In the genomic region with DNA sequence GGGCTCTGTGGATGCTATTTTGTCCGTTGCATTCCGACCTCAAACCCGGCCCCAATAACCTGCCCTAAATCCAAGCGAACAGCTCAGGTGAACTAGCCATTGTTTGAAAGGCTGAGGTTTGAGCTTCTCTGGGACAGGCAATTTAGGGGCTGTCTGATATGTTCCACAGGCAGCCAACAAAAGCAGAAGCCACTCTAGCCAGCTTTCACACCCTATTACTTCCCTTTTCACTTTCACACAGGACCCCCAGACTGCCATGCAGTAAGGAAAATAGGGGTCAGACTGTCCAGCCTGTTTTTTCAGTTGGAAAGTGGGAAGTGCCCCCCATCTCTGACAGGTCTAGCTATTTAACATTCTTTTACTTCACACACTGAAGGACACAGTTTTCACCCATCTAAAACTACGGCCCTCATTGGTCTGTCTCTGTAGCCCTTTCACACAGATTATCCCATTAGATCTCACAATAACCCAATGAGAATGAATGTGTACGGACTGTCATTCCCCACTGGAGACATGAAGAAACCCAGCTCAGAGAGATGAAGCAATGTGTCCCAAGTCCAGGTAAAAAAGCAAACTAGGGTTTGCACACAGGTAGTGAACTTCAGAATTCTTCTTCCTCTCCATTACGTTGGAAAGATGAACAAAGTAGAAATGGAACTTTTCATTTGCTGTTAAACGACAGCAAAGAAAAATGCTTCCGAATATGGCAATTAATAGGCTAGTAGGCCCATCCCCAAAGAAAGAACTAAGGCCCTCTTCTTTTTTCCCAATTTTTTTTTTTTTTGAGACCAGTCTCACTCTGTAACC, we compare ENCODE assay signal across 11 cellular contexts. TPM values are rescaled to one million over a fixed set of nuclear protein-coding genes. Genes with fewer than 3 reads are reported as not detected.
A peak's percentile ranks its signal among the peaks of the same experiment; 100 is the strongest.
DNase-seq lines count a peak whose midpoint lies in the region; ATAC-seq, FAIRE-seq and TF ChIP-seq lines count a peak whose summit lies in the region.
"Had no signal": no experiment of that assay in that cellular context is flagged by ENCODE, and none has a peak within 500 bp of the region (broad histone marks: within the 10 kb centered on the region; RNA-seq: fewer than 3 reads in every experiment).

No MANE protein-coding gene starts in this region.

- peaks cover 78% of the 10 kb centered on the region for H3K79me2 ChIP-seq in Karpas-422 (ENCODE audit: low read length)
- H3K79me2 ChIP-seq in GM12878 (ENCODE audit: control insufficient read depth, insufficient read depth, low read length) = peaks cover 77% of the 10 kb centered on the region

- no peak for TF ChIP-seq POLR2A in GM12878 (IDR thresholded peaks at IDR 0.05; ENCODE audit: low read depth, low read length)
- no peak for TF ChIP-seq POLR2A in prostate gland (IDR thresholded peaks at IDR 0.05)

- CTCF ChIA-PET in Caco-2 (lab: Charles Lee) = interaction anchor here (0.7 to 0.9 kb wide), 2 partner anchors 51 to 368 kb away, joined by 3 to 4 read pairs; no protein-coding TSS in a partner anchor
- CTCF ChIA-PET in GM12878 (lab: Yijun Ruan, JAX) = interaction anchor here (0.8 to 1.7 kb wide), 8 partner anchors 9 to 48 kb away, joined by 3 to 8 read pairs (median 4); no protein-coding TSS in a partner anchor

- DNase-seq in Caco-2 (no peak), Karpas-422 (peak; percentile 80), GM12878 (ENCODE audit: low read depth, low spot score) (no peak), prostate gland (ENCODE audit: low spot score) (no peak), NCI-H1694 (lab: John Stamatoyannopoulos, UW) (no peak)
- DNase-seq in natural killer cell treated with Interleukin-12 subunit alpha and Interleukin-12 subunit beta and Interleukin-15 and Interleukin-18, amount 100 ng/mL, for 72 hours (ENCODE audit: low spot score) = no peak
- DNase-seq in stimulated activated CD4-positive, alpha-beta T cell treated with anti-CD3 and anti-CD28 coated beads, Interleukin-2, amount 100 ng/mL, for 24 hours = no peak
- DNase-seq: NCI-H1436 treated with DMSO at 0.1 percent for 48 hours had no signal

- 2% methylated on average over 9 of the region's 9 CpGs for WGBS in GM12878 (ENCODE audit: insufficient coverage, insufficient replicate concordance, low lambda C conversion rate, missing lambda C conversion rate)
- 79% methylated on average over 9 of the region's 9 CpGs for WGBS in prostate gland

- peaks cover 60% of the 10 kb centered on the region for H3K36me3 Mint-ChIP-seq in Caco-2 (ENCODE audit: insufficient read depth, unreplicated experiment)
- H3K36me3 Mint-ChIP-seq in natural killer cell treated with Interleukin-12 subunit alpha and Interleukin-12 subunit beta and Interleukin-15 and Interleukin-18, amount 100 ng/mL, for 72 hours = peaks cover 10% of the 10 kb centered on the region

- POLR2A ChIA-PET in Caco-2 (lab: Charles Lee) (no interaction called here), GM12878 (lab: Charles Lee) (interaction anchor here (0.6 to 4.2 kb wide), 12 partner anchors 9 to 189 kb away, joined by 3 to 25 read pairs (median 5); a partner anchor contains a TSS)

- BruUV-seq in Caco-2 (replicated peaks; lab: Mats Ljungman, UMichigan) = TSS peak; percentile 10
- BruUV-seq in GM12878 (replicated peaks; lab: Mats Ljungman, UMichigan) = TSS peak; percentile 57

- no peaks in the 10 kb centered on the region for H3K27me3 ChIP-seq in Caco-2 (replicated peaks; ENCODE audit: control insufficient read depth, insufficient read depth, low read length)
- no peaks in the 10 kb centered on the region for H3K27me3 ChIP-seq in Karpas-422 (ENCODE audit: low read length)
- no peaks in the 10 kb centered on the region for H3K27me3 ChIP-seq in GM12878 (replicated peaks in 1 of 2; ENCODE audit: control insufficient read depth in 2 of 2, insufficient read depth in 2 of 2, low read length in 1 of 2)
- no peaks in the 10 kb centered on the region for H3K27me3 ChIP-seq in prostate gland (replicated peaks; ENCODE audit: insufficient read depth)

- TF ChIP-seq EP300 in GM12878 (IDR thresholded peaks at IDR 0.05; ENCODE audit: borderline replicate concordance in 1 of 2, control insufficient read depth in 1 of 2, low read depth in 2 of 2, low read length in 2 of 2) = no peak

- peaks cover 49% of the 10 kb centered on the region for H3K4me1 ChIP-seq in Caco-2
- H3K4me1 ChIP-seq in Karpas-422 (ENCODE audit: low read length) = peaks cover 77% of the 10 kb centered on the region
- H3K4me1 ChIP-seq in GM12878 (ENCODE audit: control insufficient read depth, insufficient read depth, low read length) = peaks cover 33% of the 10 kb centered on the region
- H3K4me1 ChIP-seq in prostate gland (replicated peaks) = no peaks in the 10 kb centered on the region

- no peak for FAIRE-seq in GM12878 (lab: Jason Lieb, UNC)
- FAIRE-seq: colon, TTC549 had no signal

- H3K36me3 ChIP-seq in Caco-2 (ENCODE audit: control insufficient read depth, insufficient read depth, low read length) (peaks cover 1% of the 10 kb centered on the region), Karpas-422 (ENCODE audit: insufficient read depth, low read length) (peaks cover 25% of the 10 kb centered on the region), GM12878 (ENCODE audit: control insufficient read depth in 2 of 2, insufficient read depth in 2 of 2, low read length in 1 of 2) (peaks cover 5 to 6% of the 10 kb centered on the region in 2 experiments; a peak in 3 of 4 replicates), prostate gland (no peaks in the 10 kb centered on the region)

- peaks cover 29% of the 10 kb centered on the region for H3K4me1 Mint-ChIP-seq in Caco-2 (ENCODE audit: low read depth, unreplicated experiment)
- H3K4me1 Mint-ChIP-seq in natural killer cell treated with Interleukin-12 subunit alpha and Interleukin-12 subunit beta and Interleukin-15 and Interleukin-18, amount 100 ng/mL, for 72 hours (ENCODE audit: low read depth in 2 of 2) = peaks cover 55 to 67% of the 10 kb centered on the region in 2 donors

- H3K9me3 Mint-ChIP-seq in Caco-2 (ENCODE audit: unreplicated experiment) = no peaks in the 10 kb centered on the region
- no peaks in the 10 kb centered on the region for H3K9me3 Mint-ChIP-seq in natural killer cell treated with Interleukin-12 subunit alpha and Interleukin-12 subunit beta and Interleukin-15 and Interleukin-18, amount 100 ng/mL, for 72 hours

- peak overlapping the region; percentile 91 for H3K4me3 Mint-ChIP-seq in Caco-2 (ENCODE audit: unreplicated experiment)
- peak overlapping the region; percentile 96 for H3K4me3 Mint-ChIP-seq in natural killer cell treated with Interleukin-12 subunit alpha and Interleukin-12 subunit beta and Interleukin-15 and Interleukin-18, amount 100 ng/mL, for 72 hours

- RAD21 ChIA-PET in GM12878 (lab: Charles Lee; ENCODE audit: unreplicated experiment) = interaction anchor here (0.7 to 2.7 kb wide), 11 partner anchors 9 to 374 kb away, joined by 3 to 24 read pairs (median 5); no protein-coding TSS in a partner anchor

- peak; percentile 28 for ATAC-seq in GM12878
- no peak for ATAC-seq in natural killer cell treated with Interleukin-12 subunit alpha and Interleukin-12 subunit beta and Interleukin-15 and Interleukin-18, amount 100 ng/mL, for 72 hours
- ATAC-seq in GM19035 (IDR thresholded peaks at IDR 0.05; ENCODE audit: unreplicated experiment) = no peak

- no peaks in the 10 kb centered on the region for H3K27me3 Mint-ChIP-seq in Caco-2 (ENCODE audit: insufficient read depth, unreplicated experiment)
- no peaks in the 10 kb centered on the region for H3K27me3 Mint-ChIP-seq in natural killer cell treated with Interleukin-12 subunit alpha and Interleukin-12 subunit beta and Interleukin-15 and Interleukin-18, amount 100 ng/mL, for 72 hours

- H3K9me2 ChIP-seq in Karpas-422 (replicated peaks; ENCODE audit: insufficient read depth, low read length) = no peaks in the 10 kb centered on the region

- SMC1A ChIA-PET in GM12878 (lab: Charles Lee; ENCODE audit: uncharacterized antibody, unreplicated experiment) = interaction anchor here (0.6 to 9.6 kb wide), 9 partner anchors 9 to 62 kb away, joined by 3 to 126 read pairs (median 6); no protein-coding TSS in a partner anchor

- H3K9ac ChIP-seq in Karpas-422 (ENCODE audit: low read length) (peak overlapping the region; percentile 98), GM12878 (ENCODE audit: control insufficient read depth, insufficient read depth, low read length) (peak overlapping the region; percentile 95)

- intact Hi-C loops in Caco-2 (cut with micrococcal nuclease; ENCODE audit: unreplicated experiment) = no loop called here
- intact Hi-C loops in GM12878 (cut with micrococcal nuclease; ENCODE audit: unreplicated experiment) = no loop called here
- intact Hi-C loops in prostate gland (cut with DNase I) = loop anchor here (5.0 kb wide), 2 partner anchors 42 to 188 kb away; a partner anchor contains a TSS

- H3K27ac ChIP-seq in Karpas-422 (ENCODE audit: low read length) (peak overlapping the region; percentile 92), GM12878 (ENCODE audit: control insufficient read depth, insufficient read depth) (peak overlapping the region; percentile 63), prostate gland (no peak overlapping the region)

- H3K4me3 ChIP-seq in Caco-2 (ENCODE audit: low read depth, low read length) = no peak overlapping the region
- peak overlapping the region; percentile 95 for H3K4me3 ChIP-seq in Karpas-422 (ENCODE audit: low read length)
- peak overlapping the region; percentile 95 for H3K4me3 ChIP-seq in GM12878
- no peak overlapping the region for H3K4me3 ChIP-seq in prostate gland

- H3K27ac Mint-ChIP-seq in Caco-2 (ENCODE audit: unreplicated experiment) = peak overlapping the region; percentile 77
- H3K27ac Mint-ChIP-seq in natural killer cell treated with Interleukin-12 subunit alpha and Interleukin-12 subunit beta and Interleukin-15 and Interleukin-18, amount 100 ng/mL, for 72 hours = peak overlapping the region; percentile 60 to 97

- no peak for TF ChIP-seq RAD21 in GM12878 (IDR thresholded peaks at IDR 0.05; ENCODE audit: insufficient read depth, low read depth, low read length)

- H4K20me1 ChIP-seq in Karpas-422 (ENCODE audit: insufficient read depth, low read depth, low read length) (peaks cover 25% of the 10 kb centered on the region), GM12878 (ENCODE audit: control insufficient read depth, insufficient read depth) (peaks cover 12% of the 10 kb centered on the region)

- H2AFZ ChIP-seq in Karpas-422 (ENCODE audit: low read length) (no peak overlapping the region), GM12878 (ENCODE audit: control insufficient read depth, low read depth, low read length) (no peak overlapping the region)

- peak overlapping the region; percentile 73 for H3K4me2 ChIP-seq in Karpas-422 (ENCODE audit: low read depth, low read length, poor library complexity, severe bottlenecking)
- H3K4me2 ChIP-seq in GM12878 (ENCODE audit: control insufficient read depth, insufficient read depth) = peak overlapping the region; percentile 96

- TF ChIP-seq CTCF in Caco-2 (IDR thresholded peaks at IDR 0.05; ENCODE audit: insufficient read depth in 1 of 2, low read depth in 1 of 2, low read length in 1 of 2, severe bottlenecking in 1 of 2, unreplicated experiment in 1 of 2) (no peak), GM12878 (IDR thresholded peaks at IDR 0.05 in 2 of 3, conservative IDR thresholded peaks at IDR 0.05 in 1 of 3; ENCODE audit: control insufficient read depth in 2 of 3, extremely low read depth in 1 of 3, insufficient read depth in 1 of 3, low read depth in 3 of 3, low read length in 3 of 3) (no peak), prostate gland (IDR thresholded peaks at IDR 0.05) (no peak)

- H3K9me3 ChIP-seq in Caco-2 = no peaks in the 10 kb centered on the region
- no peaks in the 10 kb centered on the region for H3K9me3 ChIP-seq in Karpas-422 (ENCODE audit: low read length)
- H3K9me3 ChIP-seq in GM12878 (replicated peaks; ENCODE audit: control insufficient read depth, insufficient read depth, low read length) = no peaks in the 10 kb centered on the region
- H3K9me3 ChIP-seq in prostate gland = no peaks in the 10 kb centered on the region

- in situ Hi-C loops in GM12878 (cut with MboI) = no loop called here

RNA-seq across cellular contexts. Expression of a gene that starts 1.9 kb away (rescaled TPM):
- total RNA-seq in Caco-2 (2022) (52.7 and 60.8 TPM in 2 replicates), GM12878 (2014; rRNA removed) (46.9 and 53.0 TPM in 2 replicates), GM12878 (2014; rRNA removed; fragmentation: Illumina TruSeq; extraction: Trizol) (67.3 and 72.4 TPM in 2 replicates), GM12878 (2021) (65.8 and 65.9 TPM in 2 replicates), prostate gland (10 to 100 TPM; 34.6 to 78.7 TPM)
- total RNA-seq in Karpas-422 (2014; rRNA removed; shearing (Covaris generic); ENCODE audit: low replicate concordance) = 40.2 and 83.5 TPM in 2 replicates
- 111 and 121 TPM in 2 replicates for total RNA-seq in GM12878 (2013; cell fraction: nucleolus; rRNA removed)
- polyA plus RNA-seq in GM12878 (2011; ENCODE audit: low read depth) = 29.4 TPM
- polyA plus RNA-seq in GM12878 (2011; rRNA removed) (31.2 and 45.6 TPM in 2 replicates), GM12878 (2014; fragmentation: Illumina TruSeq; extraction: Trizol) (11.2 and 63.3 TPM in 2 replicates), GM12878 (2014; fragmentation: Nextera tagmentation; extraction: Ambion mirVana) (10 to 100 TPM in 1 of 2 experiments, 1 to 10 TPM in 1; 9.2 to 22.5 TPM), GM12878 (2014; rRNA removed) (59.3 and 67.6 TPM in 2 replicates), GM12878 (2016; fragmentation: Nextera tagmentation; extraction: Ambion mirVana) (10 to 100 TPM; 83.1 to 91.4 TPM)
- polyA plus RNA-seq in GM12878 (2011; cell fraction: cytosol; rRNA removed) = 52.2 and 68.0 TPM in 2 replicates
- 63.4 and 85.5 TPM in 2 replicates for polyA plus RNA-seq in GM12878 (2011; cell fraction: nucleus; rRNA removed)
- polyA plus RNA-seq in GM12878 (2012) = 47.7 and 72.7 TPM in 2 replicates
- 69.5 and 77.8 TPM in 2 replicates for polyA minus RNA-seq in GM12878 (2011; rRNA and poly(A)+ RNA removed)
- 15.6 and 18.2 TPM in 2 replicates for polyA minus RNA-seq in GM12878 (2011; cell fraction: cytosol; rRNA and poly(A)+ RNA removed)
- 64.3 and 144 TPM in 2 replicates for polyA minus RNA-seq in GM12878 (2011; cell fraction: nucleus; rRNA and poly(A)+ RNA removed)
- total RNA-seq in natural killer cell treated with Interleukin-12 subunit alpha and Interleukin-12 subunit beta and Interleukin-15 and Interleukin-18, amount 100 ng/mL, for 72 hours = 10 to 100 TPM; 58.0 to 89.8 TPM

RNA-seq across cellular contexts. Expression of a gene that starts 4.8 kb away (rescaled TPM):
- total RNA-seq in Caco-2 (2022) = 62.4 and 76.9 TPM in 2 replicates
- 60.5 and 133 TPM in 2 replicates for total RNA-seq in Karpas-422 (2014; rRNA removed; shearing (Covaris generic); ENCODE audit: low replicate concordance)
- total RNA-seq in GM12878 (2013; cell fraction: nucleolus; rRNA removed) = 152 and 168 TPM in 2 replicates
- total RNA-seq in GM12878 (2014; rRNA removed) = 47.2 and 52.0 TPM in 2 replicates
- 19.7 and 21.8 TPM in 2 replicates for total RNA-seq in GM12878 (2014; rRNA removed; fragmentation: Illumina TruSeq; extraction: Trizol)
- 106 and 127 TPM in 2 replicates for total RNA-seq in GM12878 (2021)
- 27.1 TPM for polyA plus RNA-seq in GM12878 (2011; ENCODE audit: low read depth)
- 17.1 and 29.0 TPM in 2 replicates for polyA plus RNA-seq in GM12878 (2011; rRNA removed)
- 39.5 and 52.6 TPM in 2 replicates for polyA plus RNA-seq in GM12878 (2011; cell fraction: cytosol; rRNA removed)
- 940 and 1,024 TPM in 2 replicates for polyA plus RNA-seq in GM12878 (2011; cell fraction: nucleus; rRNA removed)
- polyA plus RNA-seq in GM12878 (2012) = 62.9 and 78.4 TPM in 2 replicates
- 16.4 and 41.4 TPM in 2 replicates for polyA plus RNA-seq in GM12878 (2014; fragmentation: Illumina TruSeq; extraction: Trizol)
- under 1 TPM; 0.07 to 0.18 TPM for polyA plus RNA-seq in GM12878 (2014; fragmentation: Nextera tagmentation; extraction: Ambion mirVana)
- 96.3 and 110 TPM in 2 replicates for polyA plus RNA-seq in GM12878 (2014; rRNA removed)
- 10 to 100 TPM; 22.5 to 29.7 TPM for polyA plus RNA-seq in GM12878 (2016; fragmentation: Nextera tagmentation; extraction: Ambion mirVana)
- 21.7 and 46.1 TPM in 2 replicates for polyA minus RNA-seq in GM12878 (2011; rRNA and poly(A)+ RNA removed)
- 21.8 and 25.3 TPM in 2 replicates for polyA minus RNA-seq in GM12878 (2011; cell fraction: cytosol; rRNA and poly(A)+ RNA removed)
- polyA minus RNA-seq in GM12878 (2011; cell fraction: nucleus; rRNA and poly(A)+ RNA removed) = 95.1 and 139 TPM in 2 replicates
- total RNA-seq in natural killer cell treated with Interleukin-12 subunit alpha and Interleukin-12 subunit beta and Interleukin-15 and Interleukin-18, amount 100 ng/mL, for 72 hours = 100 to 1,000 TPM; 121 to 255 TPM
- 10 to 100 TPM; 25.8 to 53.5 TPM for total RNA-seq in prostate gland

Comparison
In these comparisons a context has a peak if more than half of its experiments do, and no peak if none do; other contexts are left out.
1. H3K4me3 ChIP-seq: peak in Karpas-422 (single experiment) and GM12878 (single experiment); none in Caco-2 (single experiment) and prostate gland (0 of 2).
2. H3K27ac ChIP-seq: peak in Karpas-422 (single experiment) and GM12878 (single experiment); none in prostate gland (0 of 2).